8 cellular contexts compared by ENCODE assay signal in the genomic region with DNA sequence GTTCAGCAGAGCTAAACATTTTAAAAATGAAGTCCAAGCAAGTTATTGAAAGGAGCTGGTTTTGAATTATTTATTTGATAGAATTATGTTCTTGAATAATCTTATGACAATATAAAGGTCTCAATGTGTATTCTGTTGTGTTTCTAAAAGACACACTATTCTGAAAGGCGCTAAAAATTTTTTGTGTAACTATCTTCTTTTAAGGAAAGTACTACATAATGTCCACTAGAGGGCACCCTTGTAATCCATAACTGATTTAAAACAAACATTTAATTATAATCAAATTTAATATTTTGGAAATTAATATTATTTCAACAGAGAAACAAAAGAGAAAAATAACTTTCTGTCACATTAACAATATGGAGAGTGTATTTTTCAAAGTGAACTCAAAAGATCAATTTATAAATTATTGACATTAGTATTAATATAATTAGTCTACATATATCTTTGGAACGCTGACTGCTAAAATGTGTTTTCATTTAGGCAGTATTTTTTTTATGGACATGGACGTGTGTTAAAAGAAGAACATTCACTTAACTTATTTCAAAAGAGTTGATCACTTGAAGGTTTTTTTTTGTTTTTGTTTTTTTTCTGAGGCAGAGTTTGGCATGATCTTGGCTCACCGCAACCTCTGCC.
DNase-seq lines count a peak whose midpoint lies in the region; ATAC-seq and TF ChIP-seq lines count a peak whose summit lies in the region.

No MANE protein-coding gene starts in this region.

- no peaks in the 10 kb centered on the region for H3K36me3 ChIP-seq in OCI-LY1 (ENCODE audit: insufficient read depth, low read length)

- peaks cover 3% of the 10 kb centered on the region; the same call in 1 of the 2 replicates for H3F3A ChIP-seq in OCI-LY1 (ENCODE audit: insufficient read depth, low read length)

- H3K4me3 Mint-ChIP-seq in Calu3 (ENCODE audit: low read depth, unreplicated experiment) = no peak overlapping the region
- H3K4me3 Mint-ChIP-seq in activated CD4-positive, alpha-beta memory T cell treated with anti-CD3 and anti-CD28 coated beads, Interleukin-2, amount 10 ng/mL, durations not matched to agents 7 days and 5 days = no peak overlapping the region

- no peaks in the 10 kb centered on the region for H3K79me2 ChIP-seq in OCI-LY1 (ENCODE audit: insufficient read depth, low read length)

- intact Hi-C loops in Calu3 (cut with micrococcal nuclease; ENCODE audit: unreplicated experiment) = loop anchor here (5.0 kb wide), 1 partner anchor 1160 kb away; no protein-coding TSS in a partner anchor

- no peaks in the 10 kb centered on the region for H3K9me2 ChIP-seq in OCI-LY1 (ENCODE audit: low read depth, low read length)

- H3K4me1 ChIP-seq in OCI-LY1 (ENCODE audit: insufficient read depth, low read length, severe bottlenecking) = no peaks in the 10 kb centered on the region

- no peaks in the 10 kb centered on the region for H3K27me3 ChIP-seq in OCI-LY1 (ENCODE audit: insufficient read depth, low read length)

- H3K4me3 ChIP-seq in OCI-LY1 (ENCODE audit: low read depth, low read length, poor library complexity, severe bottlenecking) = no peak overlapping the region
- no peak overlapping the region for H3K4me3 ChIP-seq in epithelial cell of proximal tubule (ENCODE audit: low read depth, low read length)

- no peak overlapping the region for H3K27ac Mint-ChIP-seq in Calu3 (ENCODE audit: unreplicated experiment)
- H3K27ac Mint-ChIP-seq in activated CD4-positive, alpha-beta memory T cell treated with anti-CD3 and anti-CD28 coated beads, Interleukin-2, amount 10 ng/mL, durations not matched to agents 7 days and 5 days = no peak overlapping the region

- peak; percentile 42 for TF ChIP-seq CTCF in Calu3 (IDR thresholded peaks at IDR 0.05; ENCODE audit: unreplicated experiment)
- peak; percentile 33 for TF ChIP-seq CTCF in OCI-LY1 (IDR thresholded peaks at IDR 0.05; ENCODE audit: low read length)
- peak; percentile 47 for TF ChIP-seq CTCF in epithelial cell of proximal tubule (conservative IDR thresholded peaks at IDR 0.05; ENCODE audit: low read depth, low read length)

- POLR2A ChIA-PET in activated CD4-positive, alpha-beta memory T cell treated with anti-CD3 and anti-CD28 coated beads, Interleukin-2, amount 10 ng/mL, durations not matched to agents 7 days and 5 days (lab: Charles Lee) = no interaction called here

- no peak overlapping the region for H3K9ac ChIP-seq in OCI-LY1 (ENCODE audit: low read length)

- H3K4me1 Mint-ChIP-seq in Calu3 (ENCODE audit: low read depth, unreplicated experiment) = no peaks in the 10 kb centered on the region
- H3K4me1 Mint-ChIP-seq in activated CD4-positive, alpha-beta memory T cell treated with anti-CD3 and anti-CD28 coated beads, Interleukin-2, amount 10 ng/mL, durations not matched to agents 7 days and 5 days = no peaks in the 10 kb centered on the region

- ATAC-seq in HG03280 (IDR thresholded peaks at IDR 0.05; ENCODE audit: unreplicated experiment) = peak; percentile 50
- ATAC-seq in esophagus mucosa = no peak

- no peaks in the 10 kb centered on the region for H3K36me3 Mint-ChIP-seq in Calu3 (ENCODE audit: insufficient read depth, unreplicated experiment)
- no peaks in the 10 kb centered on the region for H3K36me3 Mint-ChIP-seq in activated CD4-positive, alpha-beta memory T cell treated with anti-CD3 and anti-CD28 coated beads, Interleukin-2, amount 10 ng/mL, durations not matched to agents 7 days and 5 days (ENCODE audit: low read depth)

- CTCF ChIA-PET in Calu3 (lab: Charles Lee) = interaction anchor here (1.0 kb wide), 1 partner anchor 127 kb away, joined by 6 read pairs; no protein-coding TSS in a partner anchor
- CTCF ChIA-PET in activated CD4-positive, alpha-beta memory T cell treated with anti-CD3 and anti-CD28 coated beads, Interleukin-2, amount 10 ng/mL, durations not matched to agents 7 days and 5 days (lab: Charles Lee) = interaction anchor here (0.7 to 1.7 kb wide), 6 partner anchors 20 to 398 kb away, joined by 3 to 6 read pairs (median 3); a partner anchor contains a TSS

- H2AFZ ChIP-seq in OCI-LY1 (ENCODE audit: low read length) = no peak overlapping the region

- BruUV-seq in Calu3 (replicated peaks; lab: Mats Ljungman, UMichigan) = no TSS peak

- H3K27ac ChIP-seq in OCI-LY1 (ENCODE audit: low read depth, low read length, poor library complexity, severe bottlenecking) = no peak overlapping the region

- no peak overlapping the region for H3K4me2 ChIP-seq in OCI-LY1 (ENCODE audit: low read length)

- DNase-seq in Calu3 (no peak), epithelial cell of proximal tubule (ENCODE audit: low read depth) (no peak), renal cortical epithelial cell (ENCODE audit: low read depth) (peak; percentile 37), NCI-H187 (lab: John Stamatoyannopoulos, UW) (no peak)
- no peak for DNase-seq in activated CD4-positive, alpha-beta memory T cell treated with anti-CD3 and anti-CD28 coated beads, Interleukin-2, amount 10 ng/mL, durations not matched to agents 7 days and 5 days

- H3K9me3 ChIP-seq in OCI-LY1 (ENCODE audit: low read length) = no peaks in the 10 kb centered on the region

- H3K9me3 Mint-ChIP-seq in Calu3 (ENCODE audit: low read depth, unreplicated experiment) = no peaks in the 10 kb centered on the region
- H3K9me3 Mint-ChIP-seq in activated CD4-positive, alpha-beta memory T cell treated with anti-CD3 and anti-CD28 coated beads, Interleukin-2, amount 10 ng/mL, durations not matched to agents 7 days and 5 days = no peaks in the 10 kb centered on the region

- H3K27me3 Mint-ChIP-seq in Calu3 (ENCODE audit: unreplicated experiment) = no peaks in the 10 kb centered on the region
- H3K27me3 Mint-ChIP-seq in activated CD4-positive, alpha-beta memory T cell treated with anti-CD3 and anti-CD28 coated beads, Interleukin-2, amount 10 ng/mL, durations not matched to agents 7 days and 5 days = no peaks in the 10 kb centered on the region

- H4K20me1 ChIP-seq in OCI-LY1 (ENCODE audit: insufficient read depth, low read length) = no peaks in the 10 kb centered on the region
